Comparison of ENCODE assay signal across 8 cellular contexts in the genomic region with DNA sequence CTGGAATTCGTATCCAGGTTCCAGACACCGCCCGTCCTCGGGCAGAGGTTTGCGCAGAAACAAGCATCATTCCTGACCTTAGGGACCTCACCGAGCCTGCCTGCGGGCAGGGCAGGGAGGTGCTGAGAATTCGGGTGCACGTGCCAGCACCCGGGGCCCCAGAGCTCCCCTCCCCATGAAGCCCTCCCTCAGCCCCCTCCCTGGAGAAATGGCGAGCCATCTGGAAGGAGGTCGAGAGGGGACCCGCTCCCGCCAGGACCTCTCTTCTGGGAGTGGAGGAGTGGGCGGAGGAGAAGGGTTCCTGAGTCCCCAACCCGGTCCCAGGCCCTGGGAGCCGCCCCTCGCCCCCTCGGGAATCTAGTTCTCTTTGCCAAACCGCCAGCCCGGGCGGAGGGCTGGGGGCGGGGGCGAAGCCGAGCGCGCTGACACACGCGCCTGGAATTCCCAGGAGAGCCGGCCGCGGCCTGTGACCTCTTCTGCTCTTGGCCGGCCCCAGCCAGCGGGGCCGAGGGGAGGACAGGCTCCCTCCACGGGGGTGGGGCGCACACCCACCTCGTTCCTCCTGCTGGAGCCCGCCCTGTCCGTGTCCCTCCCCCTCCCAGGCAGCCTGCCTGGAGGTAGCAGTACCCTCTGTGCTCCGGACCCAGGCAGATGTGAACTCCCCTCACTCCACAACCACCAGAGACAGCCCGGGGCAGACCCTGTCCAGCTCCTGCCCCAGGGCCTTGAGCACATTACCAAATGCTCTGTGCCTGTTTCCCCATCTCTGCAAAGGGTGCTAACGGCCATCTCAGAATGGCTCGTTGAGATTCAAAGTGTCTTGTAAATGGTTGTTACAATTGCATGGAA. TPM values are rescaled to one million over a fixed set of nuclear protein-coding genes. Genes with fewer than 3 reads are reported as not detected.
DNase-seq lines count a peak whose midpoint lies in the region; ATAC-seq and TF ChIP-seq lines count a peak whose summit lies in the region.

No MANE protein-coding gene starts in this region.

- no peak for ATAC-seq in GM21786 (IDR thresholded peaks at IDR 0.05; ENCODE audit: unreplicated experiment)
- no peak for ATAC-seq in esophagus mucosa

- H3K36me3 ChIP-seq in thyroid gland = no peaks in the 10 kb centered on the region

- H3K27me3 ChIP-seq in thyroid gland = no peaks in the 10 kb centered on the region

- no peak for TF ChIP-seq POLR2A in thyroid gland (IDR thresholded peaks at IDR 0.05)

- no peak overlapping the region for H3K27ac ChIP-seq in thyroid gland

- TF ChIP-seq CTCF in astrocyte of the cerebellum (IDR thresholded peaks at IDR 0.05; ENCODE audit: low read depth, low read length, missing control alignments) = no peak
- no peak for TF ChIP-seq CTCF in thyroid gland (IDR thresholded peaks at IDR 0.05)

- H3K4me3 ChIP-seq in astrocyte of the cerebellum (ENCODE audit: low read depth, low read length) = peak overlapping the region; percentile 56
- no peak overlapping the region for H3K4me3 ChIP-seq in thyroid gland (replicated peaks in 1 of 3)

- in situ Hi-C loops in astrocyte of the cerebellum (cut with HindIII; ENCODE audit: low sequenced_read_pairs) = no loop called here

- H3K9me3 ChIP-seq in thyroid gland = no peaks in the 10 kb centered on the region

- DNase-seq in AG08395 (ENCODE audit: low spot score) = peak; percentile 69
- peak; percentile 25 for DNase-seq in HT-29 (ENCODE audit: low spot score)
- DNase-seq in astrocyte of the cerebellum (ENCODE audit: low read depth) = no peak
- peak; percentile 70 for DNase-seq in iPS-NIHi7 (ENCODE audit: extremely low spot score)
- peak; percentile 59 to 61 for DNase-seq in thyroid gland
- DNase-seq in NCI-H748 treated with DMSO at 0.1 percent for 48 hours (lab: John Stamatoyannopoulos, UW) = no peak

- H3K4me1 ChIP-seq in thyroid gland = peaks cover 31 to 54% of the 10 kb centered on the region in 2 donors

- intact Hi-C loops in thyroid gland (cut with DNase I) = loop anchor here (5.0 kb wide), 1 partner anchor 111 kb away; a partner anchor contains a TSS

- WGBS in thyroid gland, 2 donors = 28 to 59% methylated on average over 16 to 18 of the region's 44 CpGs

RNA-seq across cellular contexts. Expression of a gene that starts 23.0 kb away (rescaled TPM):
- total RNA-seq in HT-29 (2014; rRNA removed; shearing (Covaris generic)) = not detected in 2 replicates
- 1 to 10 TPM; 1.0 to 4.6 (median 2.1) TPM for total RNA-seq in thyroid gland
- 0.36 TPM for total RNA-seq in esophagus mucosa

Comparison
In these comparisons a context has a peak if more than half of its experiments do, and no peak if none do; other contexts are left out.
1. DNase-seq: peak in AG08395 (single experiment), HT-29 (single experiment), iPS-NIHi7 (single experiment) and thyroid gland (2 of 2); none in astrocyte of the cerebellum (single experiment) and NCI-H748 treated with DMSO at 0.1 percent for 48 hours (single experiment).